Comparison of ENCODE assay signal across 1 cellular context in genomic region chr9:749712-750111, GRCh38.
TF ChIP-seq lines count a peak whose summit lies in the region.

No MANE protein-coding gene starts in this region.

TF ChIP-seq in IMR-90, 13 proteins besides CTCF, POLR2A, EP300 and RAD21:
- TF ChIP-seq CEBPB (IDR thresholded peaks at IDR 0.05; ENCODE audit: low read depth, low read length) (no peak), MAZ (IDR thresholded peaks at IDR 0.05; ENCODE audit: borderline replicate concordance, low read depth, low read length) (no peak), USF2 (IDR thresholded peaks at IDR 0.05; ENCODE audit: low read depth, low read length) (no peak), MXI1 (IDR thresholded peaks at IDR 0.05; ENCODE audit: borderline replicate concordance, low read depth, low read length) (no peak), RCOR1 (IDR thresholded peaks at IDR 0.05; ENCODE audit: insufficient replicate concordance, low read length) (no peak), MAFK (IDR thresholded peaks at IDR 0.05; ENCODE audit: low read depth, low read length) (no peak), CHD1 (IDR thresholded peaks at IDR 0.05; ENCODE audit: low read depth, low read length) (no peak), NFE2L2 (IDR thresholded peaks at IDR 0.05; ENCODE audit: low read depth, low read length) (no peak), ELK1 (IDR thresholded peaks at IDR 0.05; ENCODE audit: borderline replicate concordance, low read depth, low read length) (no peak)
